20 cellular contexts compared by ENCODE assay signal in the genomic region with DNA sequence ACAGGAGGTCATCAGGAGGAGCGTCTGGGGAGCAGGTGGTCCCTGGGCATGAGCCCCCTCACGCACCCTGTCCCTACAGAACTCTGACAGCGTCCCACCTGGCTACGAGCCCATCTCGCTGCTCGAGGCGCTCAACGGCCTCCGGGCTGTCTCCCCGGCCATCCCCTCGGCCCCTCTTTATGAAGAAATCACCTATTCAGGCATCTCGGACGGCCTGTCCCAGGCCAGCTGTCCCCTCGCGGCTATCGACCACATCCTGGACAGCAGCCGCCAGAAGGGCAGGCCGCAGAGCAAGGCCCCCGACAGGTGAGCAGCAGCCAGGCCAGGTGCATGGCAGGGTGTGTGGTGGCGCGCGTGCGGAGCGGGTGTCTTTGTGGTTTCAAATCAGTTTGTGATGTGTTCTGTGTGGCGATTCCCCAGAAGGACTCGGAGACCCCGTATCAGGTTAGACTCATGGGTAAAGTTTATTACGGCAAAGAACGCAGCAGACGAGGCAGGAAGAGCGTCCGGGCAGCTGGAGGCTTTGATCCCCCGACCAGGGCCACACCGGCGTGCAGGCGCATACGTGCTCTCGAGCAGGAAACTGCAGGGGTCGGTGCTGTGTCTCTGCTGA. TPM values are rescaled to one million over a fixed set of nuclear protein-coding genes. Genes with fewer than 3 reads are reported as not detected.
DNase-seq lines count a peak whose midpoint lies in the region; ATAC-seq, FAIRE-seq and TF ChIP-seq lines count a peak whose summit lies in the region.
"Had no signal": no experiment of that assay in that cellular context is flagged by ENCODE, and none has a peak within 500 bp of the region (broad histone marks: within the 10 kb centered on the region; RNA-seq: fewer than 3 reads in every experiment).

No MANE protein-coding gene starts in this region.

- no peaks in the 10 kb centered on the region for H3K9me3 ChIP-seq in heart right ventricle
- no peaks in the 10 kb centered on the region for H3K9me3 ChIP-seq in HepG2 (ENCODE audit: low read length)
- H3K9me3 ChIP-seq in stomach = no peaks in the 10 kb centered on the region

- ATAC-seq in heart right ventricle (no peak), left cardiac atrium (no peak), HepG2 (no peak), GM18498 (IDR thresholded peaks at IDR 0.05; ENCODE audit: unreplicated experiment) (no peak), HG03571 (IDR thresholded peaks at IDR 0.05; ENCODE audit: unreplicated experiment) (no peak)
- ATAC-seq: sciatic nerve had no signal

- no peak for TF ChIP-seq CTCF in heart right ventricle (IDR thresholded peaks at IDR 0.05)
- TF ChIP-seq CTCF in VCaP (conservative IDR thresholded peaks at IDR 0.05) = no peak
- TF ChIP-seq CTCF in HepG2 (CRISPR knock-in tag; IDR thresholded peaks at IDR 0.05) = no peak
- no peak for TF ChIP-seq CTCF in stomach (IDR thresholded peaks at IDR 0.05)

- in situ Hi-C loops in HepG2 (cut with HindIII; ENCODE audit: extremely low pct_ligation_motif_present, low pct_unique_long_range_greater_than_20kb) = no loop called here

- H3K4me3 ChIP-seq in heart right ventricle = peak overlapping the region in 1 of 10 donors; percentile 45
- no peak overlapping the region for H3K4me3 ChIP-seq in HepG2 (replicated peaks in 1 of 3; ENCODE audit: insufficient read depth in 1 of 3, low read depth in 2 of 3, low read length in 3 of 3)
- no peak overlapping the region for H3K4me3 ChIP-seq in stomach
- H3K4me3 ChIP-seq: neural progenitor cell had no signal

- H3K4me1 ChIP-seq in heart right ventricle = peaks cover 5 to 63% (median 28%) of the 10 kb centered on the region in 9 donors
- peaks cover 22% of the 10 kb centered on the region for H3K4me1 ChIP-seq in HepG2 (ENCODE audit: insufficient read depth, low read length)
- H3K4me1 ChIP-seq in stomach = peaks cover 30 to 60% (median 39%) of the 10 kb centered on the region in 4 donors
- H3K4me1 ChIP-seq: neural progenitor cell had no signal

- DNase-seq in heart right ventricle (peak in 1 of 2 donors; percentile 10), left cardiac atrium (no peak), HepG2 (ENCODE audit: low spot score) (no peak), stomach (no peak), NCI-H2171 treated with DMSO at 0.1 percent for 48 hours (lab: John Stamatoyannopoulos, UW) (no peak)
- DNase-seq: activated CD4-positive, alpha-beta memory T cell treated with anti-CD3 and anti-CD28 coated beads for 36 hours; COR-L47; hippocampal formation; NCI-H1436; NCI-H2171; NCI-H748 treated with DMSO at 0.1 percent for 48 hours; stimulated activated CD4-positive, alpha-beta T cell treated with anti-CD3 and anti-CD28 coated beads, Interleukin-1b, Interleukin-23, amount 100 ng/mL, for 48 hours had no signal

- no peak overlapping the region for H3K4me2 ChIP-seq in HepG2 (ENCODE audit: low read depth, low read length)
- H3K4me2 ChIP-seq: neural progenitor cell had no signal

- CTCF ChIA-PET in HepG2 (lab: Yijun Ruan, JAX; ENCODE audit: low intra/inter-chr PET ratio, low total read pairs) = no interaction called here

- no peaks in the 10 kb centered on the region for H3K27me3 ChIP-seq in heart right ventricle
- no peaks in the 10 kb centered on the region for H3K27me3 ChIP-seq in HepG2 (ENCODE audit: control insufficient read depth in 1 of 2, insufficient read depth in 2 of 2, low read length in 2 of 2)
- no peaks in the 10 kb centered on the region for H3K27me3 ChIP-seq in stomach
- H3K27me3 ChIP-seq: neural progenitor cell had no signal

- H3K79me2 ChIP-seq in HepG2 (ENCODE audit: insufficient read depth, low read length) = peaks cover 2% of the 10 kb centered on the region

- TF ChIP-seq POLR2A in HepG2 (IDR thresholded peaks at IDR 0.05; ENCODE audit: insufficient read depth in 1 of 2, low read depth in 2 of 2, low read length in 2 of 2) = no peak
- no peak for TF ChIP-seq POLR2A in stomach (IDR thresholded peaks at IDR 0.05)

- POLR2A ChIA-PET in HepG2 (lab: Yijun Ruan, JAX) = no interaction called here

- FAIRE-seq in HepG2 (lab: Jason Lieb, UNC) = no peak
- FAIRE-seq: GM18507, kidney, TTC549 had no signal

- H3K27ac ChIP-seq in heart right ventricle = peak overlapping the region in 8 of 10 donors; percentile 67 to 91 (median 82)
- H3K27ac ChIP-seq in VCaP = peak overlapping the region; percentile 96
- no peak overlapping the region for H3K27ac ChIP-seq in HepG2 (ENCODE audit: extremely low read length, insufficient read depth, low read length)
- H3K27ac ChIP-seq in stomach = peak overlapping the region; percentile 82 to 90 (median 87)
- H3K27ac ChIP-seq: neural progenitor cell had no signal

- TF ChIP-seq RAD21 in HepG2 (CRISPR knock-in tag; IDR thresholded peaks at IDR 0.05) = no peak

- intact Hi-C loops in heart right ventricle (cut with DNase I) = loop anchor here in 1 of 10 donors (2.0 to 10.0 kb wide), 2 partner anchors 65 to 167 kb away; no protein-coding TSS in a partner anchor
- intact Hi-C loops in left cardiac atrium (cut with DNase I) = no loop called here
- intact Hi-C loops in HepG2 (cut with micrococcal nuclease; ENCODE audit: unreplicated experiment) = no loop called here
- intact Hi-C loops in stomach (cut with DNase I; ENCODE audit: low total_unique reads) = no loop called here

- WGBS in heart right ventricle, 2 donors = 83 to 88% methylated on average over 39 of the region's 39 CpGs
- 95% methylated on average over 27 of the region's 39 CpGs for WGBS in HepG2 (ENCODE audit: low lambda C conversion rate)
- WGBS in stomach, 5 donors = 84 to 95% (median 86%) methylated on average over 15 to 39 of the region's 39 CpGs

- H3K36me3 ChIP-seq in heart right ventricle (peaks cover 0 to 86% (median 6%) of the 10 kb centered on the region in 9 donors), HepG2 (replicated peaks in 1 of 2; ENCODE audit: control insufficient read depth in 1 of 2, insufficient read depth in 2 of 2, low read length in 2 of 2) (peaks cover 29 to 71% of the 10 kb centered on the region in 2 experiments; a peak in 4 of 5 replicates), stomach (peaks cover 36 to 98% (median 90%) of the 10 kb centered on the region in 4 donors)
- H3K36me3 ChIP-seq: neural progenitor cell had no signal

- H2AFZ ChIP-seq in HepG2 (ENCODE audit: low read length) = no peak overlapping the region
- H2AFZ ChIP-seq: neural progenitor cell had no signal

- H3K9ac ChIP-seq in HepG2 (ENCODE audit: insufficient read depth, low read depth, low read length) = no peak overlapping the region
- H3K9ac ChIP-seq: neural progenitor cell had no signal

- TF ChIP-seq EP300 in HepG2 (IDR thresholded peaks at IDR 0.05; ENCODE audit: low read depth in 2 of 2, low read length in 2 of 2) (no peak), HepG2 (CRISPR knock-in tag; IDR thresholded peaks at IDR 0.05; ENCODE audit: borderline replicate concordance) (no peak), stomach (IDR thresholded peaks at IDR 0.05) (no peak)

- no peaks in the 10 kb centered on the region for H4K20me1 ChIP-seq in HepG2 (ENCODE audit: insufficient read depth, low read length)

- BruUV-seq in HepG2 (replicated peaks; lab: Mats Ljungman, UMichigan) = no TSS peak

RNA-seq across cellular contexts. Expression of gene NUDT16L1, which starts 11.8 kb away (rescaled TPM):
- total RNA-seq in heart right ventricle (10 to 100 TPM; 34.1 to 65.7 (median 49.6) TPM), left cardiac atrium (10 to 100 TPM; 39.1 to 41.0 TPM), HepG2 (2016; rRNA removed; fragmentation: Illumina TruSeq; extraction: Trizol) (40.5 and 41.0 TPM in 2 replicates), stomach (10 to 100 TPM in 4 of 5 donors, 1 to 10 TPM in 1; 3.5 to 48.2 (median 44.2) TPM)
- polyA plus RNA-seq in heart right ventricle (10 to 100 TPM; 25.4 to 48.8 TPM), HepG2 (2011; rRNA removed) (28.0 and 28.9 TPM in 2 replicates), stomach (10 to 100 TPM; 31.9 to 37.2 (median 33.3) TPM)
- total RNA-seq in HepG2 (2016; cell fraction: cytosol; rRNA removed; fragmentation: Illumina TruSeq; extraction: Trizol; ENCODE audit: low read depth) = 10.3 and 11.1 TPM in 2 replicates
- 42.6 and 42.7 TPM in 2 replicates for total RNA-seq in HepG2 (2016; cell fraction: insoluble cytoplasmic fraction; rRNA removed; fragmentation: Illumina TruSeq; extraction: Trizol)
- 18.6 and 20.4 TPM in 2 replicates for total RNA-seq in HepG2 (2016; cell fraction: membrane; rRNA removed; fragmentation: Illumina TruSeq; extraction: Trizol)
- total RNA-seq in HepG2 (2016; cell fraction: nucleus; rRNA removed; fragmentation: Illumina TruSeq; extraction: Trizol) = 16.9 and 17.3 TPM in 2 replicates
- 27.9 and 47.5 TPM in 2 replicates for polyA plus RNA-seq in HepG2 (2011; cell fraction: cytosol; rRNA removed)
- 33.3 and 34.9 TPM in 2 replicates for polyA plus RNA-seq in HepG2 (2011; cell fraction: nucleus; rRNA removed)
- polyA plus RNA-seq in HepG2 (2012) = 17.6 and 17.9 TPM in 2 replicates
- polyA plus RNA-seq in HepG2 (2016; cell fraction: cytosol; fragmentation: Illumina TruSeq; extraction: Trizol; ENCODE audit: low read depth) = 13.1 and 13.9 TPM in 2 replicates
- polyA plus RNA-seq in HepG2 (2016; cell fraction: insoluble cytoplasmic fraction; fragmentation: Illumina TruSeq; extraction: Trizol; ENCODE audit: low read depth) = 49.7 and 50.3 TPM in 2 replicates
- polyA plus RNA-seq in HepG2 (2016; cell fraction: membrane; fragmentation: Illumina TruSeq; extraction: Trizol; ENCODE audit: low read depth) = 15.2 and 17.7 TPM in 2 replicates
- 32.3 and 35.4 TPM in 2 replicates for polyA plus RNA-seq in HepG2 (2016; cell fraction: nucleus; fragmentation: Illumina TruSeq; extraction: Trizol; ENCODE audit: insufficient read depth, low read depth)
- polyA minus RNA-seq in HepG2 (2011; rRNA and poly(A)+ RNA removed; ENCODE audit: low replicate concordance) = 14.3 and 41.1 TPM in 2 replicates
- polyA minus RNA-seq in HepG2 (2011; cell fraction: cytosol; rRNA and poly(A)+ RNA removed) = 8.9 and 10.9 TPM in 2 replicates
- 10.6 and 11.6 TPM in 2 replicates for polyA minus RNA-seq in HepG2 (2011; cell fraction: nucleus; rRNA and poly(A)+ RNA removed)

RNA-seq across cellular contexts. Expression of gene ANKS3, which starts 52.5 kb away (rescaled TPM):
- total RNA-seq in heart right ventricle (10 to 100 TPM in 1 of 10 donors, 1 to 10 TPM in 9; 5.1 to 11.4 (median 7.9) TPM), left cardiac atrium (10 to 100 TPM; 11.0 to 11.6 TPM), HepG2 (2016; rRNA removed; fragmentation: Illumina TruSeq; extraction: Trizol) (6.6 and 15.9 TPM in 2 replicates), stomach (100 to 1,000 TPM in 1 of 5 donors, 10 to 100 TPM in 4; 11.6 to 183 (median 33.5) TPM)
- polyA plus RNA-seq in heart right ventricle (10 to 100 TPM; 12.4 to 33.7 TPM), HepG2 (2011; rRNA removed) (11.4 and 14.4 TPM in 2 replicates), stomach (10 to 100 TPM; 16.2 to 25.0 (median 24.3) TPM)
- total RNA-seq in HepG2 (2016; cell fraction: cytosol; rRNA removed; fragmentation: Illumina TruSeq; extraction: Trizol; ENCODE audit: low read depth) = 34.4 and 34.9 TPM in 2 replicates
- total RNA-seq in HepG2 (2016; cell fraction: insoluble cytoplasmic fraction; rRNA removed; fragmentation: Illumina TruSeq; extraction: Trizol) = 6.2 and 13.8 TPM in 2 replicates
- 29.2 and 30.9 TPM in 2 replicates for total RNA-seq in HepG2 (2016; cell fraction: membrane; rRNA removed; fragmentation: Illumina TruSeq; extraction: Trizol)
- total RNA-seq in HepG2 (2016; cell fraction: nucleus; rRNA removed; fragmentation: Illumina TruSeq; extraction: Trizol) = 17.3 and 17.4 TPM in 2 replicates
- polyA plus RNA-seq in HepG2 (2011; cell fraction: cytosol; rRNA removed) = 5.8 and 7.5 TPM in 2 replicates
- polyA plus RNA-seq in HepG2 (2011; cell fraction: nucleus; rRNA removed) = 58.0 and 68.7 TPM in 2 replicates
- polyA plus RNA-seq in HepG2 (2012) = 6.3 and 7.6 TPM in 2 replicates
- 2.4 and 2.5 TPM in 2 replicates for polyA plus RNA-seq in HepG2 (2016; cell fraction: cytosol; fragmentation: Illumina TruSeq; extraction: Trizol; ENCODE audit: low read depth)
- polyA plus RNA-seq in HepG2 (2016; cell fraction: insoluble cytoplasmic fraction; fragmentation: Illumina TruSeq; extraction: Trizol; ENCODE audit: low read depth) = 3.9 and 5.0 TPM in 2 replicates
- 3.0 and 4.2 TPM in 2 replicates for polyA plus RNA-seq in HepG2 (2016; cell fraction: membrane; fragmentation: Illumina TruSeq; extraction: Trizol; ENCODE audit: low read depth)
- polyA plus RNA-seq in HepG2 (2016; cell fraction: nucleus; fragmentation: Illumina TruSeq; extraction: Trizol; ENCODE audit: insufficient read depth, low read depth) = 32.9 and 37.2 TPM in 2 replicates
- polyA minus RNA-seq in HepG2 (2011; rRNA and poly(A)+ RNA removed; ENCODE audit: low replicate concordance) = 23.8 and 32.8 TPM in 2 replicates
- 3.9 and 4.8 TPM in 2 replicates for polyA minus RNA-seq in HepG2 (2011; cell fraction: cytosol; rRNA and poly(A)+ RNA removed)
- 25.6 and 28.0 TPM in 2 replicates for polyA minus RNA-seq in HepG2 (2011; cell fraction: nucleus; rRNA and poly(A)+ RNA removed)

RNA-seq across cellular contexts. Expression of gene DNAAF8, which starts 52.8 kb away (rescaled TPM):
- total RNA-seq in heart right ventricle = 1 to 10 TPM in 4 of 10 donors, under 1 TPM in 4, not detected in 2; 0.32 to 1.9 (median 1.1) TPM
- 1 to 10 TPM; 1.1 to 1.3 TPM for polyA plus RNA-seq in heart right ventricle
- under 1 TPM; 0.52 to 0.85 TPM for total RNA-seq in left cardiac atrium
- total RNA-seq in HepG2 (2016; rRNA removed; fragmentation: Illumina TruSeq; extraction: Trizol) = 0.38 and 0.44 TPM in 2 replicates
- 0.44 and 0.81 TPM in 2 replicates for total RNA-seq in HepG2 (2016; cell fraction: cytosol; rRNA removed; fragmentation: Illumina TruSeq; extraction: Trizol; ENCODE audit: low read depth)
- 0.15 TPM in 1 of 2 replicates, not detected in the other for total RNA-seq in HepG2 (2016; cell fraction: insoluble cytoplasmic fraction; rRNA removed; fragmentation: Illumina TruSeq; extraction: Trizol)
- total RNA-seq in HepG2 (2016; cell fraction: membrane; rRNA removed; fragmentation: Illumina TruSeq; extraction: Trizol) = 0.14 and 0.65 TPM in 2 replicates
- total RNA-seq in HepG2 (2016; cell fraction: nucleus; rRNA removed; fragmentation: Illumina TruSeq; extraction: Trizol) = 0.31 TPM in 1 of 2 replicates, not detected in the other
- polyA plus RNA-seq in HepG2 (2011; rRNA removed) = 0.27 TPM in 1 of 2 replicates, not detected in the other
- 0.03 and 0.16 TPM in 2 replicates for polyA plus RNA-seq in HepG2 (2011; cell fraction: cytosol; rRNA removed)
- not detected in 2 replicates for polyA plus RNA-seq in HepG2 (2011; cell fraction: nucleus; rRNA removed)
- 0.12 and 0.21 TPM in 2 replicates for polyA plus RNA-seq in HepG2 (2012)
- 0.15 and 0.24 TPM in 2 replicates for polyA plus RNA-seq in HepG2 (2016; cell fraction: cytosol; fragmentation: Illumina TruSeq; extraction: Trizol; ENCODE audit: low read depth)
- polyA plus RNA-seq in HepG2 (2016; cell fraction: insoluble cytoplasmic fraction; fragmentation: Illumina TruSeq; extraction: Trizol; ENCODE audit: low read depth) = 0.34 and 0.57 TPM in 2 replicates
- polyA plus RNA-seq in HepG2 (2016; cell fraction: membrane; fragmentation: Illumina TruSeq; extraction: Trizol; ENCODE audit: low read depth) = 0.17 and 0.40 TPM in 2 replicates
- polyA plus RNA-seq in HepG2 (2016; cell fraction: nucleus; fragmentation: Illumina TruSeq; extraction: Trizol; ENCODE audit: insufficient read depth, low read depth) = not detected in 2 replicates
- polyA minus RNA-seq in HepG2 (2011; rRNA and poly(A)+ RNA removed; ENCODE audit: low replicate concordance) = 0.70 TPM in 1 of 2 replicates, not detected in the other
- polyA minus RNA-seq in HepG2 (2011; cell fraction: cytosol; rRNA and poly(A)+ RNA removed) = not detected in 2 replicates
- 0.50 TPM in 1 of 2 replicates, not detected in the other for polyA minus RNA-seq in HepG2 (2011; cell fraction: nucleus; rRNA and poly(A)+ RNA removed)
- 1 to 10 TPM in 1 of 5 donors, not detected in 4; 1.8 TPM for total RNA-seq in stomach
- 1 to 10 TPM in 1 of 3 donors, under 1 TPM in 1, not detected in 1; 0.68 to 1.2 TPM for polyA plus RNA-seq in stomach

RNA-seq across cellular contexts. Expression of gene MGRN1, which starts 57.0 kb away (rescaled TPM):
- 10 to 100 TPM; 32.2 to 73.5 (median 42.9) TPM for total RNA-seq in heart right ventricle
- 10 to 100 TPM; 19.2 to 20.3 TPM for polyA plus RNA-seq in heart right ventricle
- total RNA-seq in left cardiac atrium = 10 to 100 TPM; 33.1 to 44.6 TPM
- total RNA-seq in HepG2 (2016; rRNA removed; fragmentation: Illumina TruSeq; extraction: Trizol) = 11.9 and 14.8 TPM in 2 replicates
- 6.7 and 12.0 TPM in 2 replicates for total RNA-seq in HepG2 (2016; cell fraction: cytosol; rRNA removed; fragmentation: Illumina TruSeq; extraction: Trizol; ENCODE audit: low read depth)
- 13.0 and 13.6 TPM in 2 replicates for total RNA-seq in HepG2 (2016; cell fraction: insoluble cytoplasmic fraction; rRNA removed; fragmentation: Illumina TruSeq; extraction: Trizol)
- 14.0 and 16.7 TPM in 2 replicates for total RNA-seq in HepG2 (2016; cell fraction: membrane; rRNA removed; fragmentation: Illumina TruSeq; extraction: Trizol)
- 17.0 and 22.2 TPM in 2 replicates for total RNA-seq in HepG2 (2016; cell fraction: nucleus; rRNA removed; fragmentation: Illumina TruSeq; extraction: Trizol)
- 11.6 and 12.6 TPM in 2 replicates for polyA plus RNA-seq in HepG2 (2011; rRNA removed)
- 4.9 and 6.2 TPM in 2 replicates for polyA plus RNA-seq in HepG2 (2011; cell fraction: cytosol; rRNA removed)
- polyA plus RNA-seq in HepG2 (2011; cell fraction: nucleus; rRNA removed) = 87.1 and 98.5 TPM in 2 replicates
- polyA plus RNA-seq in HepG2 (2012) = 31.8 and 31.9 TPM in 2 replicates
- polyA plus RNA-seq in HepG2 (2016; cell fraction: cytosol; fragmentation: Illumina TruSeq; extraction: Trizol; ENCODE audit: low read depth) = 3.9 and 4.3 TPM in 2 replicates
- polyA plus RNA-seq in HepG2 (2016; cell fraction: insoluble cytoplasmic fraction; fragmentation: Illumina TruSeq; extraction: Trizol; ENCODE audit: low read depth) = 22.5 and 31.3 TPM in 2 replicates
- polyA plus RNA-seq in HepG2 (2016; cell fraction: membrane; fragmentation: Illumina TruSeq; extraction: Trizol; ENCODE audit: low read depth) = 11.4 and 11.5 TPM in 2 replicates
- 54.4 and 55.4 TPM in 2 replicates for polyA plus RNA-seq in HepG2 (2016; cell fraction: nucleus; fragmentation: Illumina TruSeq; extraction: Trizol; ENCODE audit: insufficient read depth, low read depth)
- 12.5 and 23.7 TPM in 2 replicates for polyA minus RNA-seq in HepG2 (2011; rRNA and poly(A)+ RNA removed; ENCODE audit: low replicate concordance)
- 16.2 and 19.1 TPM in 2 replicates for polyA minus RNA-seq in HepG2 (2011; cell fraction: cytosol; rRNA and poly(A)+ RNA removed)
- polyA minus RNA-seq in HepG2 (2011; cell fraction: nucleus; rRNA and poly(A)+ RNA removed) = 26.4 and 28.5 TPM in 2 replicates
- total RNA-seq in stomach = 100 to 1,000 TPM in 2 of 5 donors, 10 to 100 TPM in 3; 34.7 to 469 (median 91.4) TPM
- 10 to 100 TPM; 13.2 to 21.5 (median 17.9) TPM for polyA plus RNA-seq in stomach
